Comparison of ENCODE assay signal across 11 cellular contexts in the genomic region with DNA sequence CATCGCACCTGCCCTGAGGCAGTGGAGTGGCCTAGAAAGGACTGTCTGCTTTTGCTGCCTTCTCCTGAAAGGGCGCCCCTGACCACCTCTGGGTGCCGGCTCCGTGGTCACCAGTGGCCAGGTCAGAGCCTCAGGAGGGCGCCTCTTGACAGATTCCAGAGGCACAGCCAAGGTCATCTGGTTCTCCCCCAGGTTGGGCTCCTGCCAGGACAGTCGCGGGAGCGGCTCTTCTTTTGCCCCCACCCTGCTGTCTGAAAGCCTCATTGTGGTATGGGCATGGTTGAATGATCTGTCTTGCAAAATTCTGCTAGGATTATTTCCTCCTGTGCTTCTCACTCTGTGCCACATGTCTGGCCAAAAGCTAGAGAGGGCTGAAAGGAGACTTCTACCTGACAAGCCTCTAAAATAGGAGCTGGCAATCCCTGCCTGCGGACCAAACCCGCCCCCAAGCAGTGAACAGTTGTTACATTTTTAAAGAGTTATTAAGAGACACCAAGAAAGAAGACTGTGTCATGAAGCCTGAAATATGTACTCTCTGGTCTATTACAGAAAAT.
DNase-seq lines count a peak whose midpoint lies in the region; ATAC-seq and TF ChIP-seq lines count a peak whose summit lies in the region.
"Had no signal": no experiment of that assay in that cellular context is flagged by ENCODE, and none has a peak within 500 bp of the region (broad histone marks: within the 10 kb centered on the region; RNA-seq: fewer than 3 reads in every experiment).

No MANE protein-coding gene starts in this region.

- H3K4me1 Mint-ChIP-seq in IgD-negative memory B cell, result peaks cover 26 to 29% (median 27%) of the 10 kb centered on the region in 3 donors
- H3K4me1 Mint-ChIP-seq: WTC11 had no signal

- DNase-seq in GM13976 (ENCODE audit: low spot score) (peak; percentile 21), heart left ventricle (peak in 3 of 5 donors; percentile 37 to 54 (median 50)), retina (no peak), cerebellum (ENCODE audit: low spot score) (no peak)
- no peak for DNase-seq in activated naive CD4-positive, alpha-beta T cell treated with anti-CD3 and anti-CD28 coated beads, Interleukin-2, amount 50 U/mL, for 72 hours (ENCODE audit: low spot score in 2 of 2)
- DNase-seq: hippocampal formation had no signal

- H3K9me3 ChIP-seq in heart left ventricle (no peaks in the 10 kb centered on the region), skeletal muscle tissue (ENCODE audit: control insufficient read depth in 3 of 3, low read length in 3 of 3) (no peaks in the 10 kb centered on the region)
- H3K9me3 ChIP-seq: prostate gland had no signal

- peak overlapping the region in 3 of 12 donors; percentile 10 to 33 (median 16) for H3K27ac ChIP-seq in heart left ventricle
- peak overlapping the region; percentile 20 for H3K27ac ChIP-seq in skeletal muscle tissue (ENCODE audit: low read depth, low read length)
- H3K27ac ChIP-seq: prostate gland had no signal

- ATAC-seq in heart left ventricle, result peak in 2 of 4 donors; percentile 14 to 38
- no peak for ATAC-seq in activated naive CD4-positive, alpha-beta T cell treated with anti-CD3 and anti-CD28 coated beads, Interleukin-2, amount 50 U/mL, for 72 hours
- ATAC-seq: WTC11 had no signal

- TF ChIP-seq POLR2A in heart left ventricle (IDR thresholded peaks at IDR 0.05), result no peak

- H3K4me3 ChIP-seq in heart left ventricle (no peak overlapping the region), skeletal muscle tissue (ENCODE audit: low read length in 3 of 3) (peak overlapping the region in 1 of 3 donors; percentile 41)
- H3K4me3 ChIP-seq: lung, prostate gland had no signal

- TF ChIP-seq CTCF in GM13976 (IDR thresholded peaks at IDR 0.05; ENCODE audit: borderline replicate concordance, control extremely low read depth, extremely low read depth, insufficient read depth, missing control alignments) (no peak), heart left ventricle (IDR thresholded peaks at IDR 0.05) (no peak)

- H3K4me1 ChIP-seq in heart left ventricle (peaks cover 0 to 30% (median 14%) of the 10 kb centered on the region in 12 donors), skeletal muscle tissue (ENCODE audit: control insufficient read depth in 3 of 3, insufficient read depth in 3 of 3, low read length in 3 of 3) (peaks cover 20 to 27% (median 21%) of the 10 kb centered on the region in 3 donors)
- H3K4me1 ChIP-seq: prostate gland had no signal

- no peaks in the 10 kb centered on the region for H3K9me3 Mint-ChIP-seq in IgD-negative memory B cell
- H3K9me3 Mint-ChIP-seq in activated naive CD4-positive, alpha-beta T cell treated with anti-CD3 and anti-CD28 coated beads, Interleukin-2, amount 50 U/mL, for 72 hours, result no peaks in the 10 kb centered on the region
- H3K9me3 Mint-ChIP-seq: WTC11 had no signal

- H3K36me3 Mint-ChIP-seq in IgD-negative memory B cell, result peaks cover 2% of the 10 kb centered on the region
- no peaks in the 10 kb centered on the region for H3K36me3 Mint-ChIP-seq in activated naive CD4-positive, alpha-beta T cell treated with anti-CD3 and anti-CD28 coated beads, Interleukin-2, amount 50 U/mL, for 72 hours
- H3K36me3 Mint-ChIP-seq: WTC11 had no signal

- 46 to 78% (median 53%) methylated on average over 5 to 10 of the region's 10 CpGs for WGBS in heart left ventricle, 4 donors

- peak overlapping the region in 2 of 3 donors; percentile 20 to 68 for H3K9ac ChIP-seq in skeletal muscle tissue (ENCODE audit: low read depth in 1 of 3, low read length in 3 of 3)

- no peaks in the 10 kb centered on the region for H3K27me3 Mint-ChIP-seq in IgD-negative memory B cell

- in situ Hi-C loops in GM13976 (cut with MboI; ENCODE audit: low sequenced_read_pairs, unreplicated experiment), result no loop called here

- H3K36me3 ChIP-seq in heart left ventricle (peaks cover 0 to 25% (median 4%) of the 10 kb centered on the region in 9 donors), skeletal muscle tissue (ENCODE audit: control insufficient read depth in 3 of 3, insufficient read depth in 3 of 3, low read length in 3 of 3) (peaks cover 3 to 15% (median 7%) of the 10 kb centered on the region in 3 donors)
- H3K36me3 ChIP-seq: prostate gland had no signal

- H3K27ac Mint-ChIP-seq in IgD-negative memory B cell, result peak overlapping the region; percentile 50 to 90 (median 67)
- H3K27ac Mint-ChIP-seq in activated naive CD4-positive, alpha-beta T cell treated with anti-CD3 and anti-CD28 coated beads, Interleukin-2, amount 50 U/mL, for 72 hours, result no peak overlapping the region
- H3K27ac Mint-ChIP-seq: WTC11 had no signal

- intact Hi-C loops in heart left ventricle (cut with DNase I), result no loop called here

- H3K27me3 ChIP-seq in heart left ventricle (no peaks in the 10 kb centered on the region), skeletal muscle tissue (ENCODE audit: control insufficient read depth in 3 of 3, insufficient read depth in 3 of 3, low read length in 3 of 3) (no peaks in the 10 kb centered on the region)

- H3K4me3 Mint-ChIP-seq in IgD-negative memory B cell, result peak overlapping the region; percentile 38 to 86 (median 70)
- H3K4me3 Mint-ChIP-seq: WTC11 had no signal

Comparison
In these comparisons a context has a peak if more than half of its experiments do, and no peak if none do; other contexts are left out.
1. DNase-seq: peak in GM13976 (single experiment) and heart left ventricle (3 of 5); none in retina (single experiment), cerebellum (single experiment) and activated naive CD4-positive, alpha-beta T cell treated with anti-CD3 and anti-CD28 coated beads, Interleukin-2, amount 50 U/mL, for 72 hours (0 of 2).
2. H3K27ac Mint-ChIP-seq: peak in IgD-negative memory B cell (3 of 3); none in activated naive CD4-positive, alpha-beta T cell treated with anti-CD3 and anti-CD28 coated beads, Interleukin-2, amount 50 U/mL, for 72 hours (0 of 2).